ENCODE assay signal across 15 cellular contexts in genomic region chr15:100856847-100857246, GRCh38. TPM values are rescaled to one million over a fixed set of nuclear protein-coding genes. Genes with fewer than 3 reads are reported as not detected.
DNase-seq lines count a peak whose midpoint lies in the region; ATAC-seq and TF ChIP-seq lines count a peak whose summit lies in the region.
"Had no signal": no experiment of that assay in that cellular context is flagged by ENCODE, and none has a peak within 500 bp of the region (broad histone marks: within the 10 kb centered on the region; RNA-seq: fewer than 3 reads in every experiment).

No MANE protein-coding gene starts in this region.

- H3K27ac Mint-ChIP-seq in WTC11 (peak overlapping the region; percentile 41; the same call in 1 of the 2 replicates), nephron progenitor cell (no peak overlapping the region)
- no peak overlapping the region for H3K27ac Mint-ChIP-seq in activated T-cell treated with anti-CD3 and anti-CD28 coated beads, Interleukin-2, amount 50 U/mL, for 72 hours
- H3K27ac Mint-ChIP-seq in activated CD8-positive, alpha-beta memory T cell treated with anti-CD3 and anti-CD28 coated beads, Interleukin-2, amount 10 ng/mL, durations not matched to agents 7 days and 5 days: no peak overlapping the region
- H3K27ac Mint-ChIP-seq: CD4-positive, alpha-beta T cell; H9 had no signal

- DNase-seq in NOMO-1 (lab: John Stamatoyannopoulos, UW; ENCODE audit: unreplicated experiment in 2 of 2) (peak; percentile 12 to 32), NOMO-1 treated with dmso at 0.1 percent for 144 hours (lab: John Stamatoyannopoulos, UW; ENCODE audit: unreplicated experiment) (no peak), WTC11 (ENCODE audit: low spot score) (no peak), left kidney (ENCODE audit: low read depth, low spot score) (peak; percentile 47), nephron progenitor cell (no peak), HUDEP-2 (lab: John Stamatoyannopoulos, UW; ENCODE audit: unreplicated experiment in 76 of 76) (no peak)
- no peak for DNase-seq in activated T-cell treated with anti-CD3 and anti-CD28 coated beads, Interleukin-2, amount 50 U/mL, for 72 hours
- no peak for DNase-seq in activated CD8-positive, alpha-beta memory T cell treated with anti-CD3 and anti-CD28 coated beads, Interleukin-2, amount 10 ng/mL, durations not matched to agents 7 days and 5 days
- DNase-seq: AML-193; C1 segment of cervical spinal cord; Calu3; CD4-positive, alpha-beta T cell; DMS 273 treated with DMSO at 0.1 percent for 48 hours; GOT3; H9 had no signal

- POLR2A ChIA-PET in WTC11 (lab: Charles Lee): no interaction called here

- no peak for ATAC-seq in WTC11
- no peak for ATAC-seq in activated T-cell treated with anti-CD3 and anti-CD28 coated beads, Interleukin-2, amount 50 U/mL, for 72 hours (replicated peaks in 1 of 2)
- ATAC-seq in activated CD8-positive, alpha-beta memory T cell treated with anti-CD3 and anti-CD28 coated beads, Interleukin-2, amount 10 ng/mL, durations not matched to agents 7 days and 5 days: no peak

- H3K4me3 Mint-ChIP-seq in WTC11: no peak overlapping the region
- no peak overlapping the region for H3K4me3 Mint-ChIP-seq in nephron progenitor cell
- no peak overlapping the region for H3K4me3 Mint-ChIP-seq in activated T-cell treated with anti-CD3 and anti-CD28 coated beads, Interleukin-2, amount 50 U/mL, for 72 hours
- no peak overlapping the region for H3K4me3 Mint-ChIP-seq in activated CD8-positive, alpha-beta memory T cell treated with anti-CD3 and anti-CD28 coated beads, Interleukin-2, amount 10 ng/mL, durations not matched to agents 7 days and 5 days
- H3K4me3 Mint-ChIP-seq: CD4-positive, alpha-beta T cell; H9 had no signal

- H3K27me3 Mint-ChIP-seq in WTC11 (ENCODE audit: low read depth) (no peaks in the 10 kb centered on the region; the same call in none of the 2 replicates), nephron progenitor cell (ENCODE audit: low read depth, poor library complexity) (peaks cover 43% of the 10 kb centered on the region)
- no peaks in the 10 kb centered on the region for H3K27me3 Mint-ChIP-seq in activated T-cell treated with anti-CD3 and anti-CD28 coated beads, Interleukin-2, amount 50 U/mL, for 72 hours (ENCODE audit: low read depth)
- peaks cover 3% of the 10 kb centered on the region for H3K27me3 Mint-ChIP-seq in activated CD8-positive, alpha-beta memory T cell treated with anti-CD3 and anti-CD28 coated beads, Interleukin-2, amount 10 ng/mL, durations not matched to agents 7 days and 5 days

- no peak for TF ChIP-seq CTCF in WTC11 (IDR thresholded peaks at IDR 0.05)
- TF ChIP-seq CTCF in nephron progenitor cell (IDR thresholded peaks at IDR 0.05): no peak

- peaks cover 15% of the 10 kb centered on the region for H3K36me3 Mint-ChIP-seq in WTC11
- H3K36me3 Mint-ChIP-seq in nephron progenitor cell (ENCODE audit: low read depth): no peaks in the 10 kb centered on the region
- no peaks in the 10 kb centered on the region for H3K36me3 Mint-ChIP-seq in activated T-cell treated with anti-CD3 and anti-CD28 coated beads, Interleukin-2, amount 50 U/mL, for 72 hours (ENCODE audit: insufficient read depth in 2 of 2)
- no peaks in the 10 kb centered on the region for H3K36me3 Mint-ChIP-seq in activated CD8-positive, alpha-beta memory T cell treated with anti-CD3 and anti-CD28 coated beads, Interleukin-2, amount 10 ng/mL, durations not matched to agents 7 days and 5 days

- CTCF ChIA-PET in WTC11 (lab: Charles Lee): no interaction called here
- CTCF ChIA-PET in activated CD8-positive, alpha-beta memory T cell treated with anti-CD3 and anti-CD28 coated beads, Interleukin-2, amount 10 ng/mL, durations not matched to agents 7 days and 5 days (lab: Charles Lee): no interaction called here

- H3K4me1 Mint-ChIP-seq in WTC11 (no peaks in the 10 kb centered on the region), nephron progenitor cell (peaks cover 36% of the 10 kb centered on the region)
- H3K4me1 Mint-ChIP-seq in activated T-cell treated with anti-CD3 and anti-CD28 coated beads, Interleukin-2, amount 50 U/mL, for 72 hours (ENCODE audit: low read depth): no peaks in the 10 kb centered on the region
- no peaks in the 10 kb centered on the region for H3K4me1 Mint-ChIP-seq in activated CD8-positive, alpha-beta memory T cell treated with anti-CD3 and anti-CD28 coated beads, Interleukin-2, amount 10 ng/mL, durations not matched to agents 7 days and 5 days

- peaks cover 16% of the 10 kb centered on the region for H3K9me3 Mint-ChIP-seq in WTC11
- H3K9me3 Mint-ChIP-seq in nephron progenitor cell: peaks cover 20% of the 10 kb centered on the region
- H3K9me3 Mint-ChIP-seq in activated T-cell treated with anti-CD3 and anti-CD28 coated beads, Interleukin-2, amount 50 U/mL, for 72 hours: no peaks in the 10 kb centered on the region
- H3K9me3 Mint-ChIP-seq in activated CD8-positive, alpha-beta memory T cell treated with anti-CD3 and anti-CD28 coated beads, Interleukin-2, amount 10 ng/mL, durations not matched to agents 7 days and 5 days (ENCODE audit: low read depth): no peaks in the 10 kb centered on the region
- H3K9me3 Mint-ChIP-seq: CD4-positive, alpha-beta T cell had no signal

TF ChIP-seq in WTC11, 78 proteins besides CTCF, POLR2A, EP300 and RAD21:
- TF ChIP-seq MLX (CRISPR knock-in tag; IDR thresholded peaks at IDR 0.05) (no peak), ELF4 (CRISPR knock-in tag; IDR thresholded peaks at IDR 0.05; ENCODE audit: low read depth) (no peak), EMX1 (CRISPR knock-in tag; IDR thresholded peaks at IDR 0.05) (no peak), TCF7 (CRISPR knock-in tag; IDR thresholded peaks at IDR 0.05; ENCODE audit: low read depth) (no peak), PREB (CRISPR knock-in tag; IDR thresholded peaks at IDR 0.05; ENCODE audit: borderline replicate concordance) (no peak), GRHL2 (CRISPR knock-in tag; IDR thresholded peaks at IDR 0.05; ENCODE audit: insufficient replicate concordance, severe bottlenecking) (no peak), ESRRA (CRISPR knock-in tag; IDR thresholded peaks at IDR 0.05; ENCODE audit: borderline replicate concordance) (no peak), ZNF416 (CRISPR knock-in tag; IDR thresholded peaks at IDR 0.05) (no peak)

RNA-seq across cellular contexts. Expression of gene ALDH1A3, which starts 22.8 kb away (rescaled TPM):
- 9.9 to 14.0 TPM (median 10.7 TPM) in 3 replicates for total RNA-seq in WTC11 (2021)
- total RNA-seq in activated T-cell treated with anti-CD3 and anti-CD28 coated beads, Interleukin-2, amount 50 U/mL, for 72 hours: under 1 TPM in 1 of 2 donors, not detected in 1; 0.14 TPM
- not detected for total RNA-seq in activated CD8-positive, alpha-beta memory T cell treated with anti-CD3 and anti-CD28 coated beads, Interleukin-2, amount 10 ng/mL, durations not matched to agents 7 days and 5 days
- total RNA-seq: CD4-positive, alpha-beta T cell had no signal

Comparison
In these comparisons a context has a peak if more than half of its experiments do, and no peak if none do; other contexts are left out.
1. DNase-seq: peak in NOMO-1 (2 of 2) and left kidney (single experiment); none in NOMO-1 treated with dmso at 0.1 percent for 144 hours (single experiment), WTC11 (single experiment), nephron progenitor cell (single experiment), activated T-cell treated with anti-CD3 and anti-CD28 coated beads, Interleukin-2, amount 50 U/mL, for 72 hours (0 of 2), activated CD8-positive, alpha-beta memory T cell treated with anti-CD3 and anti-CD28 coated beads, Interleukin-2, amount 10 ng/mL, durations not matched to agents 7 days and 5 days (single experiment) and HUDEP-2 (0 of 76).